7 cellular contexts compared by ENCODE assay signal in genomic region chr3:119098620-119099222, GRCh38. TPM values are rescaled to one million over a fixed set of nuclear protein-coding genes. Genes with fewer than 3 reads are reported as not detected.
A peak's percentile ranks its signal among the peaks of the same experiment; 100 is the strongest.
DNase-seq lines count a peak whose midpoint lies in the region; ATAC-seq, FAIRE-seq and TF ChIP-seq lines count a peak whose summit lies in the region.

No MANE protein-coding gene starts in this region.

- intact Hi-C loops in endothelial cell of umbilical vein (cut with micrococcal nuclease) = loop anchor here (1.0 kb wide), 1 partner anchor 216 kb away; no protein-coding TSS in a partner anchor
- intact Hi-C loops in posterior cingulate gyrus (cut with DNase I) = loop anchor here (1.0 to 2.0 kb wide), 3 partner anchors 64 to 216 kb away; partner anchors contain the start of genes B4GALT4 and IGSF11

- H3K9me3 ChIP-seq in DND-41 (ENCODE audit: insufficient read depth, low read length, severe bottlenecking) (no peaks in the 10 kb centered on the region), endothelial cell of umbilical vein (replicated peaks; ENCODE audit: control insufficient read depth, insufficient read depth, low read length) (no peaks in the 10 kb centered on the region)

- H2AFZ ChIP-seq in DND-41 (ENCODE audit: low read depth, low read length) (no peak overlapping the region), endothelial cell of umbilical vein (ENCODE audit: low read depth, low read length) (no peak overlapping the region)

- ATAC-seq in DND-41 (ENCODE audit: insufficient read depth, low read depth) (no peak), GM21737 (IDR thresholded peaks at IDR 0.05; ENCODE audit: unreplicated experiment) (no peak)

- CTCF ChIA-PET in endothelial cell of umbilical vein (lab: Charles Lee) = interaction anchor here (0.7 to 8.8 kb wide), 6 partner anchors 9 to 218 kb away, joined by 3 to 331 read pairs (median 6); partner anchors contain the start of genes B4GALT4 and IGSF11

- TF ChIP-seq CTCF in DND-41 (IDR thresholded peaks at IDR 0.05; ENCODE audit: borderline replicate concordance, extremely low read depth, low read length, poor library complexity, severe bottlenecking) = peak; percentile 73
- peak; percentile 27 to 43 for TF ChIP-seq CTCF in endothelial cell of umbilical vein (IDR thresholded peaks at IDR 0.05; ENCODE audit: extremely low read depth in 1 of 2, insufficient read depth in 1 of 2, low read depth in 1 of 2, low read length in 2 of 2)
- TF ChIP-seq CTCF in osteocyte (IDR thresholded peaks at IDR 0.05) = peak; percentile 83

- no peak for TF ChIP-seq POLR2A in endothelial cell of umbilical vein (IDR thresholded peaks at IDR 0.05; ENCODE audit: low read depth, low read length)

- no peak overlapping the region for H3K27ac ChIP-seq in DND-41 (ENCODE audit: low read length)
- no peak overlapping the region for H3K27ac ChIP-seq in endothelial cell of umbilical vein (ENCODE audit: insufficient read depth, low read depth, low read length)

- H3K4me1 Mint-ChIP-seq in osteocyte (ENCODE audit: unreplicated experiment) = no peaks in the 10 kb centered on the region

- no peaks in the 10 kb centered on the region for H3K9me3 Mint-ChIP-seq in osteocyte (ENCODE audit: unreplicated experiment)

- H3K4me3 ChIP-seq in DND-41 (ENCODE audit: low read depth in 1 of 2, low read length in 2 of 2) (no peak overlapping the region), endothelial cell of umbilical vein (replicated peaks in 1 of 3; ENCODE audit: insufficient read depth in 1 of 3, low read depth in 1 of 3, low read length in 3 of 3) (no peak overlapping the region)

- H3K9ac ChIP-seq in DND-41 (ENCODE audit: low read depth, low read length) (no peak overlapping the region), endothelial cell of umbilical vein (replicated peaks; ENCODE audit: extremely low read depth, insufficient read depth, low read length) (no peak overlapping the region)

- BruUV-seq in endothelial cell of umbilical vein (replicated peaks; lab: Mats Ljungman, UMichigan) = no TSS peak

- POLR2A ChIA-PET in endothelial cell of umbilical vein (lab: Charles Lee) = no interaction called here

- no peaks in the 10 kb centered on the region for H3K27me3 ChIP-seq in DND-41 (ENCODE audit: insufficient read depth, low read length, poor library complexity)
- H3K27me3 ChIP-seq in endothelial cell of umbilical vein (ENCODE audit: control insufficient read depth in 2 of 2, insufficient read depth in 2 of 2, low read length in 2 of 2) = no peaks in the 10 kb centered on the region

- DNase-seq in DND-41 = no peak
- peak; percentile 23 for DNase-seq in HCEC 1CT
- peak; percentile 69 for DNase-seq in OCI-M1 (lab: John Stamatoyannopoulos, UW)
- peak; percentile 40 for DNase-seq in endothelial cell of umbilical vein (ENCODE audit: low read depth, low spot score)
- no peak for DNase-seq in osteocyte (ENCODE audit: extremely low spot score, unreplicated experiment)
- no peak for DNase-seq in posterior cingulate gyrus

- no peaks in the 10 kb centered on the region for H3K36me3 ChIP-seq in DND-41 (ENCODE audit: insufficient read depth, low read length)
- no peaks in the 10 kb centered on the region for H3K36me3 ChIP-seq in endothelial cell of umbilical vein (ENCODE audit: control insufficient read depth in 2 of 2, extremely low read depth in 1 of 2, insufficient read depth in 2 of 2, low read length in 2 of 2)

- H4K20me1 ChIP-seq in DND-41 (ENCODE audit: insufficient read depth, low read length) (no peaks in the 10 kb centered on the region), endothelial cell of umbilical vein (replicated peaks; ENCODE audit: control insufficient read depth, extremely low read depth, insufficient read depth, low read length) (no peaks in the 10 kb centered on the region)

- no peaks in the 10 kb centered on the region for H3K9me1 ChIP-seq in endothelial cell of umbilical vein (replicated peaks; ENCODE audit: control insufficient read depth, extremely low read depth, insufficient read depth, low read length)

- peak; percentile 59 for FAIRE-seq in endothelial cell of umbilical vein (lab: Jason Lieb, UNC)

- H3K4me1 ChIP-seq in DND-41 (ENCODE audit: insufficient read depth, low read length) (no peaks in the 10 kb centered on the region), endothelial cell of umbilical vein (ENCODE audit: control insufficient read depth, extremely low read depth, insufficient read depth, low read length) (no peaks in the 10 kb centered on the region)

- dilution Hi-C loops in endothelial cell of umbilical vein (cut with MboI; ENCODE audit: extremely low pct_ligation_motif_present, low sequenced_read_pairs) = no loop called here

- H3K27me3 Mint-ChIP-seq in osteocyte (ENCODE audit: unreplicated experiment) = peaks cover 44% of the 10 kb centered on the region

- H3K36me3 Mint-ChIP-seq in osteocyte (ENCODE audit: unreplicated experiment) = no peaks in the 10 kb centered on the region

- H3K4me3 Mint-ChIP-seq in osteocyte (ENCODE audit: unreplicated experiment) = no peak overlapping the region

- H3K4me2 ChIP-seq in DND-41 (ENCODE audit: insufficient read depth, low read length) = no peak overlapping the region
- no peak overlapping the region for H3K4me2 ChIP-seq in endothelial cell of umbilical vein (ENCODE audit: insufficient read depth, low read length)

- H3K79me2 ChIP-seq in DND-41 (ENCODE audit: insufficient read depth, low read length) = no peaks in the 10 kb centered on the region
- no peaks in the 10 kb centered on the region for H3K79me2 ChIP-seq in endothelial cell of umbilical vein (ENCODE audit: control insufficient read depth, insufficient read depth, low read length)

- no peak overlapping the region for H3K27ac Mint-ChIP-seq in osteocyte (ENCODE audit: unreplicated experiment)

TF ChIP-seq in endothelial cell of umbilical vein, 7 proteins besides CTCF, POLR2A, EP300 and RAD21:
- TF ChIP-seq MYC (IDR thresholded peaks at IDR 0.05; ENCODE audit: low read depth, low read length) (no peak), JUN (IDR thresholded peaks at IDR 0.05; ENCODE audit: borderline replicate concordance, insufficient read depth, insufficient read length, low read depth) (no peak), MAX (IDR thresholded peaks at IDR 0.05; ENCODE audit: insufficient read depth, insufficient read length) (no peak), POLR2AphosphoS5 (IDR thresholded peaks at IDR 0.05; ENCODE audit: insufficient read depth, low read depth, low read length) (no peak)

RNA-seq across cellular contexts. Expression of gene TEX55, which starts 47.2 kb away (rescaled TPM):
- total RNA-seq in endothelial cell of umbilical vein = not detected in 2 replicates
- polyA plus RNA-seq in endothelial cell of umbilical vein = not detected in 2 replicates
- not detected in 2 replicates for polyA plus RNA-seq in endothelial cell of umbilical vein (2011; cell fraction: cytosol; rRNA removed)
- not detected in 2 replicates for polyA plus RNA-seq in endothelial cell of umbilical vein (2011; cell fraction: nucleus; rRNA removed)
- not detected in 2 replicates for polyA plus RNA-seq in endothelial cell of umbilical vein (2012)
- polyA minus RNA-seq in endothelial cell of umbilical vein = not detected in 2 replicates
- polyA minus RNA-seq in endothelial cell of umbilical vein (2011; cell fraction: cytosol; rRNA and poly(A)+ RNA removed) = not detected
- polyA minus RNA-seq in endothelial cell of umbilical vein (2011; cell fraction: nucleus; rRNA and poly(A)+ RNA removed) = not detected in 2 replicates
- not detected in 2 replicates for total RNA-seq in osteocyte

Comparison
In these comparisons a context has a peak if more than half of its experiments do, and no peak if none do; other contexts are left out.
1. DNase-seq: peak in HCEC 1CT (single experiment), OCI-M1 (single experiment) and endothelial cell of umbilical vein (single experiment); none in DND-41 (single experiment), osteocyte (single experiment) and posterior cingulate gyrus (0 of 10).
2. Peak in every context shown above with its lines, with median percentiles within 50 percentile points of each other: CTCF ChIP-seq.